In the genomic region with DNA sequence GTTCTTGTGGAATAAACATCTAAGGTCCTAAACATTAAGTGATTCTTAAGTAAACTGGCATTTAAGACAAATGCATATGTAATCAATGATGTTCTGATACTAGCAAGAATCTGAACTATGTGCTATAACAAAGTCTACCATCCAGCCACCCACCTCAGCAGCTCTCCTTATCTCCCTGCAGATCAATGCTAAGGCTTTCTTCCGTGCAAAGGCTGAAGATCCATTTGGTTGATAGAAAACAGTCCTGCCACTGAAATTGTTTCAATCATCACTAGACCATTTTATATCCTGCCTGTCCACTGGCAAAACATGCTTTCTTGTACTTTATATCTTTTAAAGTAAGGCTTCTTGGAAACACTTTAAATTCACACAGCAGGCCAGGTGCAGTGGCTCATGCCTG, we compare ENCODE assay signal across 14 cellular contexts. TPM values are rescaled to one million over a fixed set of nuclear protein-coding genes. Genes with fewer than 3 reads are reported as not detected.
"Had no signal": no experiment of that assay in that cellular context is flagged by ENCODE, and none has a peak within 500 bp of the region (broad histone marks: within the 10 kb centered on the region; RNA-seq: fewer than 3 reads in every experiment).

No MANE protein-coding gene starts in this region.

- ATAC-seq: naive thymus-derived CD4-positive, alpha-beta T cell had no signal

- H3K36me3 Mint-ChIP-seq: activated naive CD8-positive, alpha-beta T cell treated with anti-CD3 and anti-CD28 coated beads for 36 hours; naive thymus-derived CD4-positive, alpha-beta T cell had no signal

- H3K27me3 ChIP-seq: brain microvascular endothelial cell, right atrium auricular region had no signal

- H3K4me3 ChIP-seq: right atrium auricular region, skin epidermis, tibial artery had no signal

- H3K27ac Mint-ChIP-seq: activated naive CD8-positive, alpha-beta T cell treated with anti-CD3 and anti-CD28 coated beads for 36 hours had no signal

- H3K27ac ChIP-seq: brain microvascular endothelial cell, neutrophil, right atrium auricular region, skin epidermis, tibial artery had no signal

- H3K4me3 Mint-ChIP-seq: activated naive CD8-positive, alpha-beta T cell treated with anti-CD3 and anti-CD28 coated beads for 36 hours had no signal

- H3K27me3 Mint-ChIP-seq: activated naive CD8-positive, alpha-beta T cell treated with anti-CD3 and anti-CD28 coated beads for 36 hours; naive thymus-derived CD4-positive, alpha-beta T cell had no signal

- DNase-seq: activated CD4-positive, alpha-beta T cell treated with anti-CD3 and anti-CD28 coated beads, Interleukin-2, amount 50 U/mL, for 48 hours; activated CD4-positive, CD25-positive, alpha-beta regulatory T cell; activated effector memory CD4-positive, alpha-beta T cell treated with anti-CD3 and anti-CD28 coated beads, Interleukin-2, amount 50 U/mL, for 16 hours; activated naive CD8-positive, alpha-beta T cell treated with anti-CD3 and anti-CD28 coated beads for 36 hours; brain microvascular endothelial cell; cerebellar nuclear complex; dermis blood vessel endothelial cell; hypothalamus; naive thymus-derived CD4-positive, alpha-beta T cell; tibial artery had no signal

- H3K36me3 ChIP-seq: brain microvascular endothelial cell, neutrophil, right atrium auricular region, tibial artery had no signal

- H3K4me1 ChIP-seq: right atrium auricular region, tibial artery had no signal

- H3K9me3 Mint-ChIP-seq: activated naive CD8-positive, alpha-beta T cell treated with anti-CD3 and anti-CD28 coated beads for 36 hours had no signal

RNA-seq across cellular contexts. Expression of gene SMKR1, which starts 6.3 kb away (rescaled TPM):
- total RNA-seq: posterior vena cava, right atrium auricular region had no signal
